ENCODE assay signal across 23 cellular contexts in the genomic region with DNA sequence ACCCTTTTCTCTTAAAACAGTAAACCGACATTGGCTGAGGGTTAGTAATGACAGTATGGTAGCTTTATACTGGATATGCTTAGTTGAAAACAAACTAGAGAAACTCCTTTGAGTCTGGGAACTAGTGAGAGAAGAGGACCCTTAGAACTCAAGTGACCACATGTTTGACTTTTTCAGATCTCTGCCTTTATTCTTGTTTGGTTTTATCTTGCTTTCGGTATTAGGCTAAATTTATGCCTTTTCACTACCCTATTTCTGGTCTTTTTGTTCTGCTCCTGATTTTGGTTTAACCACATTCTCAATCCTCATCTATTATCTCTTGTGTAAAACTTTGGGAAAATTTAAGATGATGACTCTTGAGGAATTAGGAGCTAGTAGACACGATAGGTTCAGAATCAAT. TPM values are rescaled to one million over a fixed set of nuclear protein-coding genes. Genes with fewer than 3 reads are reported as not detected.
A peak's percentile ranks its signal among the peaks of the same experiment; 100 is the strongest.
DNase-seq lines count a peak whose midpoint lies in the region; ATAC-seq and TF ChIP-seq lines count a peak whose summit lies in the region.
"Had no signal": no experiment of that assay in that cellular context is flagged by ENCODE, and none has a peak within 500 bp of the region (broad histone marks: within the 10 kb centered on the region; RNA-seq: fewer than 3 reads in every experiment).

No MANE protein-coding gene starts in this region.

- H3K4me3 Mint-ChIP-seq in CD14-positive monocyte: peak overlapping the region in 1 of 2 donors; percentile 81
- no peak overlapping the region for H3K4me3 Mint-ChIP-seq in activated CD4-positive, alpha-beta memory T cell treated with anti-CD3 and anti-CD28 coated beads for 36 hours
- H3K4me3 Mint-ChIP-seq: naive thymus-derived CD4-positive, alpha-beta T cell had no signal

- DNase-seq in CD14-positive monocyte (ENCODE audit: low spot score): no peak
- DNase-seq in activated CD4-positive, alpha-beta memory T cell treated with anti-CD3 and anti-CD28 coated beads for 36 hours: no peak
- no peak for DNase-seq in OCI-M2 (lab: John Stamatoyannopoulos, UW; ENCODE audit: unreplicated experiment)
- DNase-seq in NCI-H2196 treated with DMSO at 0.1 percent for 48 hours (lab: John Stamatoyannopoulos, UW; ENCODE audit: unreplicated experiment): no peak
- DNase-seq: 8988T; activated CD4-positive, CD25-positive, alpha-beta regulatory T cell; cortex of kidney; HCEC 1CT; hippocampal formation; Karpas-422; kidney; mesenchymal stem cell; naive thymus-derived CD4-positive, alpha-beta T cell; NCI-H1105 treated with DMSO at 0.1 percent for 48 hours; NCI-H748 treated with DMSO at 0.1 percent for 48 hours; ovary; sigmoid colon; stimulated activated naive CD4-positive, alpha-beta T cell; tibial artery had no signal

- POLR2A ChIA-PET in activated CD4-positive, alpha-beta memory T cell treated with anti-CD3 and anti-CD28 coated beads for 36 hours (lab: Charles Lee): interaction anchor here (1.6 kb wide), 1 partner anchor 10 kb away, joined by 8 read pairs; no protein-coding TSS in a partner anchor

- ATAC-seq in GM18909 (IDR thresholded peaks at IDR 0.05; ENCODE audit: poor library complexity, unreplicated experiment) (peak; percentile 67), GM21786 (IDR thresholded peaks at IDR 0.05; ENCODE audit: unreplicated experiment) (peak; percentile 76), HG03354 (IDR thresholded peaks at IDR 0.05; ENCODE audit: poor library complexity, severe bottlenecking, unreplicated experiment) (peak; percentile 71), HG03135 (IDR thresholded peaks at IDR 0.05; ENCODE audit: unreplicated experiment) (no peak)
- ATAC-seq: naive thymus-derived CD4-positive, alpha-beta T cell had no signal

- no peak for TF ChIP-seq CTCF in CD14-positive monocyte (IDR thresholded peaks at IDR 0.05)

- peak overlapping the region; percentile 75 to 94 (median 86) for H3K27ac Mint-ChIP-seq in CD14-positive monocyte
- H3K27ac Mint-ChIP-seq in activated CD4-positive, alpha-beta memory T cell treated with anti-CD3 and anti-CD28 coated beads for 36 hours: no peak overlapping the region

- H3K27me3 Mint-ChIP-seq in CD14-positive monocyte (ENCODE audit: low read depth in 3 of 3): peaks cover 0 to 2% (median 0%) of the 10 kb centered on the region in 3 donors
- H3K27me3 Mint-ChIP-seq in activated CD4-positive, alpha-beta memory T cell treated with anti-CD3 and anti-CD28 coated beads for 36 hours: no peaks in the 10 kb centered on the region
- H3K27me3 Mint-ChIP-seq: naive thymus-derived CD4-positive, alpha-beta T cell had no signal

- intact Hi-C loops in CD14-positive monocyte (cut with micrococcal nuclease): no loop called here
- intact Hi-C loops in activated CD4-positive, alpha-beta memory T cell treated with anti-CD3 and anti-CD28 coated beads for 36 hours (cut with micrococcal nuclease): no loop called here

- CTCF ChIA-PET in activated CD4-positive, alpha-beta memory T cell treated with anti-CD3 and anti-CD28 coated beads for 36 hours (lab: Charles Lee): interaction anchor here (1.2 kb wide), 1 partner anchor 10 kb away, joined by 4 read pairs; no protein-coding TSS in a partner anchor

- peaks cover 31 to 51% of the 10 kb centered on the region in 2 donors for H3K36me3 Mint-ChIP-seq in CD14-positive monocyte
- H3K36me3 Mint-ChIP-seq in activated CD4-positive, alpha-beta memory T cell treated with anti-CD3 and anti-CD28 coated beads for 36 hours: peaks cover 41% of the 10 kb centered on the region

- no peaks in the 10 kb centered on the region for H3K9me3 Mint-ChIP-seq in CD14-positive monocyte
- no peaks in the 10 kb centered on the region for H3K9me3 Mint-ChIP-seq in activated CD4-positive, alpha-beta memory T cell treated with anti-CD3 and anti-CD28 coated beads for 36 hours
- H3K9me3 Mint-ChIP-seq: naive thymus-derived CD4-positive, alpha-beta T cell had no signal

- peaks cover 62% of the 10 kb centered on the region for H3K4me1 Mint-ChIP-seq in CD14-positive monocyte
- H3K4me1 Mint-ChIP-seq in activated CD4-positive, alpha-beta memory T cell treated with anti-CD3 and anti-CD28 coated beads for 36 hours (ENCODE audit: low read depth): peaks cover 50% of the 10 kb centered on the region

RNA-seq across cellular contexts. Expression of a gene that starts 11.0 kb away (rescaled TPM):
- 10 to 100 TPM; 10.9 to 14.3 TPM for polyA plus RNA-seq in CD14-positive monocyte
- total RNA-seq in activated CD4-positive, alpha-beta memory T cell treated with anti-CD3 and anti-CD28 coated beads for 36 hours: 10 to 100 TPM; 31.2 to 35.1 TPM
